In the genomic region with DNA sequence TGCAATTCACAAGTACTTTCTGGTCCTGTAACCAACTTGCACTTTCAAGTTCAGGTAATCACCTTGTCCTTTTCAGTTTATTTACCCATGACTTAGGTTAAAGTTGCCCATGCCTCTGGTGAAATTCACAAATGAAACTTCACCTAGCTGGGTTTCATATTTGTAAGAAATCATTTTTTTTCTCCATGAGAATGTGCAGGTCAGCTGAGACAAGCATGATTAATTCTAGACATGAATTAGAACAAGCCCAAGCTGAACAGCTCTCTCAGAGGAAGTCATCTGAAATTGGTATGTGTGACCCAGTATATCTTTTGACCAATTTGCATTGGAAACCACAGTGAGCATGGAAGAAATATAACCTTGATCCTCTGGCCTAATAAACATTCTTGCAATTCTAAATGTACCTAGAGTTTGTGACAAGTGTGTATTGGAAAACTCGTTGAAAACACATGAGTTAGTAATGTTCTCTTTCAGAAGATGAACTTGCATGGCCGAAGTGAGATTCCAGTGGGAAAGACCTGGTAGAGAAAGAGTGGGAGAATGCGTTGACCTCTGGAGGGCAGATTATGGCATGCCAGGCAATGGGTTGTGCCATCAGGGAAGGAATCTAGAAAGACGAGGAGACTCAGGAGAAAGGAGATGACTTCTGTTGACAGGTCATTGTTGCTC, we compare ENCODE assay signal across 9 cellular contexts.
DNase-seq lines count a peak whose midpoint lies in the region; ATAC-seq and TF ChIP-seq lines count a peak whose summit lies in the region.
"Had no signal": no experiment of that assay in that cellular context is flagged by ENCODE, and none has a peak within 500 bp of the region (broad histone marks: within the 10 kb centered on the region; RNA-seq: fewer than 3 reads in every experiment).

No MANE protein-coding gene starts in this region.

- no peaks in the 10 kb centered on the region for H3F3A ChIP-seq in MM.1S (ENCODE audit: insufficient read depth, low read length)

- TF ChIP-seq CTCF in MM.1S (IDR thresholded peaks at IDR 0.05; ENCODE audit: low read length), result no peak

- H3K9me3 ChIP-seq in MM.1S (replicated peaks; ENCODE audit: insufficient read depth, low read length) (no peaks in the 10 kb centered on the region), trophoblast cell (ENCODE audit: insufficient read depth, low read depth, low read length) (peaks cover 4% of the 10 kb centered on the region)

- H2AFZ ChIP-seq in MM.1S (ENCODE audit: low read length) (no peak overlapping the region), trophoblast cell (ENCODE audit: insufficient read depth, low read length, poor library complexity) (no peak overlapping the region)

- ATAC-seq in GM18508 (IDR thresholded peaks at IDR 0.05; ENCODE audit: insufficient read depth, unreplicated experiment), result peak; percentile 53
- ATAC-seq in GM21723 (IDR thresholded peaks at IDR 0.05; ENCODE audit: unreplicated experiment), result peak; percentile 66
- ATAC-seq in GM21367 (IDR thresholded peaks at IDR 0.05; ENCODE audit: unreplicated experiment), result no peak
- no peak for ATAC-seq in HG02852 (IDR thresholded peaks at IDR 0.05; ENCODE audit: unreplicated experiment)

- peak overlapping the region; percentile 42 for H2BK5ac ChIP-seq in trophoblast cell (ENCODE audit: low read depth, low read length, poor library complexity)

- H4K91ac ChIP-seq in trophoblast cell (ENCODE audit: low read depth, low read length), result peak overlapping the region; percentile 20

- no peak overlapping the region for H4K12ac ChIP-seq in trophoblast cell (ENCODE audit: low read depth, low read length)

- no peak overlapping the region for H2BK12ac ChIP-seq in trophoblast cell (ENCODE audit: low read length)

- H3K79me2 ChIP-seq in MM.1S (ENCODE audit: low read length) (no peaks in the 10 kb centered on the region), trophoblast cell (ENCODE audit: control insufficient read depth, insufficient read depth, low read length, poor library complexity) (no peaks in the 10 kb centered on the region)

- peak overlapping the region; percentile 10 for H3K18ac ChIP-seq in trophoblast cell (ENCODE audit: low read length)

- no peaks in the 10 kb centered on the region for H3K9me2 ChIP-seq in MM.1S (replicated peaks; ENCODE audit: insufficient read depth, low read length)

- H3K4me3 ChIP-seq in MM.1S (ENCODE audit: low read length), result no peak overlapping the region
- no peak overlapping the region for H3K4me3 ChIP-seq in trophoblast cell (ENCODE audit: low read depth, low read length)

- H3K9ac ChIP-seq in MM.1S (ENCODE audit: low read length), result no peak overlapping the region
- no peak overlapping the region for H3K9ac ChIP-seq in trophoblast cell (ENCODE audit: low read length)

- H2BK120ac ChIP-seq in trophoblast cell (ENCODE audit: insufficient read depth, low read length, poor library complexity), result no peak overlapping the region

- no peak overlapping the region for H3K4me2 ChIP-seq in MM.1S (ENCODE audit: low read depth, low read length)
- H3K4me2 ChIP-seq in trophoblast cell (ENCODE audit: low read length), result no peak overlapping the region

- H3K4me1 ChIP-seq in MM.1S (ENCODE audit: low read length), result no peaks in the 10 kb centered on the region
- H3K4me1 ChIP-seq in trophoblast cell (ENCODE audit: control insufficient read depth in 1 of 2, insufficient read depth in 2 of 2, low read length in 2 of 2), result peaks cover 5 to 6% of the 10 kb centered on the region in 2 experiments

- no peak overlapping the region for H3K23ac ChIP-seq in trophoblast cell (ENCODE audit: low read length)

- WGBS in trophoblast cell (ENCODE audit: extremely low coverage, insufficient coverage, insufficient read length), result no CpG with 5 or more reads among the region's 4 CpGs

- H3K36me3 ChIP-seq in MM.1S (replicated peaks; ENCODE audit: insufficient read depth, low read length) (no peaks in the 10 kb centered on the region), trophoblast cell (ENCODE audit: control insufficient read depth in 1 of 2, insufficient read depth in 2 of 2, low read length in 2 of 2) (peaks cover 0 to 2% of the 10 kb centered on the region in 2 experiments)

- H3K14ac ChIP-seq in trophoblast cell (ENCODE audit: low read length), result no peak overlapping the region

- no peak overlapping the region for H3K4ac ChIP-seq in trophoblast cell (ENCODE audit: low read depth, low read length)

- H3K27me3 ChIP-seq in MM.1S (replicated peaks; ENCODE audit: insufficient read depth, low read length) (no peaks in the 10 kb centered on the region), trophoblast cell (ENCODE audit: insufficient read depth, low read length) (no peaks in the 10 kb centered on the region)

- H4K20me1 ChIP-seq in MM.1S (ENCODE audit: insufficient read depth, low read length), result no peaks in the 10 kb centered on the region

- H4K8ac ChIP-seq in trophoblast cell (ENCODE audit: low read depth, low read length), result no peak overlapping the region

- peaks cover 4% of the 10 kb centered on the region for H3K79me1 ChIP-seq in trophoblast cell (ENCODE audit: low read length)

- H2AK5ac ChIP-seq in trophoblast cell (ENCODE audit: low read length), result peak overlapping the region; percentile 42

- H3K27ac ChIP-seq in MM.1S (ENCODE audit: low read length), result no peak overlapping the region
- H3K27ac ChIP-seq in trophoblast cell (ENCODE audit: low read depth, low read length), result no peak overlapping the region

- DNase-seq in MM.1S, result peak; percentile 23
- no peak for DNase-seq in trophoblast cell
- DNase-seq in NCI-H2107 (lab: John Stamatoyannopoulos, UW), result no peak
- no peak for DNase-seq in mucosa of gallbladder (ENCODE audit: low spot score)
- DNase-seq: T-helper 2 cell had no signal

Comparison
In these comparisons a context has a peak if more than half of its experiments do, and no peak if none do; other contexts are left out.
1. ATAC-seq: peak in GM18508 (single experiment) and GM21723 (single experiment); none in GM21367 (single experiment) and HG02852 (single experiment).